ENCODE assay signal across 27 cellular contexts in genomic region chr2:28362991-28363521, GRCh38. TPM values are rescaled to one million over a fixed set of nuclear protein-coding genes. Genes with fewer than 3 reads are reported as not detected.
DNase-seq lines count a peak whose midpoint lies in the region; ATAC-seq, FAIRE-seq and TF ChIP-seq lines count a peak whose summit lies in the region.
"Had no signal": no experiment of that assay in that cellular context is flagged by ENCODE, and none has a peak within 500 bp of the region (broad histone marks: within the 10 kb centered on the region; RNA-seq: fewer than 3 reads in every experiment).

No MANE protein-coding gene starts in this region.

- no peak for TF ChIP-seq EP300 in K562 (IDR thresholded peaks at IDR 0.05; ENCODE audit: low read length)

- H3K4me1 Mint-ChIP-seq in stimulated activated memory B cell treated with anti-CD40 and anti-IgM and Interleukin-4, amounts not matched to agents 10 μg/mL and 1 μg/mL and 100 μg/mL, for 72 hours, result peaks cover 32% of the 10 kb centered on the region

- H3K4me3 ChIP-seq in cardiac muscle cell (no peak overlapping the region), heart left ventricle (no peak overlapping the region), K562 (no peak overlapping the region), mesendoderm (ENCODE audit: low read length) (no peak overlapping the region)
- H3K4me3 ChIP-seq: A549, HAP-1, psoas muscle, SJSA1, stomach, thyroid gland had no signal

- H2AFZ ChIP-seq in K562 (ENCODE audit: low read depth, low read length), result no peak overlapping the region

- H3K4me3 Mint-ChIP-seq in stimulated activated memory B cell treated with anti-CD40 and anti-IgM and Interleukin-4, amounts not matched to agents 10 μg/mL and 1 μg/mL and 100 μg/mL, for 72 hours, result no peak overlapping the region
- H3K4me3 Mint-ChIP-seq: activated CD8-positive, alpha-beta T cell treated with anti-CD3 and anti-CD28 coated beads for 36 hours; nephron progenitor cell had no signal

- H3K27ac ChIP-seq in cardiac muscle cell, result peak overlapping the region; percentile 35
- H3K27ac ChIP-seq in heart left ventricle, result no peak overlapping the region
- H3K27ac ChIP-seq in K562 (ENCODE audit: extremely low read depth, low read depth, low read length), result no peak overlapping the region
- no peak overlapping the region for H3K27ac ChIP-seq in mesendoderm (ENCODE audit: low read depth, low read length)
- H3K27ac ChIP-seq: KMS-11, psoas muscle, SJSA1, stomach, thyroid gland had no signal

- no peaks in the 10 kb centered on the region for H3K79me1 ChIP-seq in mesendoderm (ENCODE audit: low read length)

- H3K4me1 ChIP-seq in cardiac muscle cell (ENCODE audit: low read depth), result peaks cover 20% of the 10 kb centered on the region
- peaks cover 0 to 63% (median 10%) of the 10 kb centered on the region in 12 donors for H3K4me1 ChIP-seq in heart left ventricle
- H3K4me1 ChIP-seq in K562 (replicated peaks in 1 of 2; ENCODE audit: control insufficient read depth in 2 of 2, insufficient read depth in 2 of 2, low read length in 2 of 2), result peaks cover 66 to 78% of the 10 kb centered on the region in 2 experiments
- H3K4me1 ChIP-seq in mesendoderm (ENCODE audit: control insufficient read depth, low read depth, low read length), result peaks cover 6% of the 10 kb centered on the region
- H3K4me1 ChIP-seq: HAP-1, thyroid gland had no signal

- WGBS in heart left ventricle, 4 donors, result 86 to 88% (median 88%) methylated on average over 14 to 15 of the region's 15 CpGs
- 81% methylated on average over 14 of the region's 15 CpGs for WGBS in K562 (ENCODE audit: insufficient coverage, low coverage, missing lambda C conversion rate)
- WGBS in mesendoderm (ENCODE audit: extremely low coverage, insufficient coverage, low lambda C conversion rate), result no CpG with 5 or more reads among the region's 15 CpGs

- no peak for TF ChIP-seq RAD21 in K562 (CRISPR knock-in tag; conservative IDR thresholded peaks at IDR 0.05 in 1 of 2, IDR thresholded peaks at IDR 0.05 in 1 of 2)

- H2BK120ac ChIP-seq in mesendoderm (ENCODE audit: low read depth, low read length), result no peak overlapping the region

- no peak overlapping the region for H2BK5ac ChIP-seq in mesendoderm (ENCODE audit: low read length)

- in situ Hi-C loops in K562 (cut with MboI), result no loop called here

- H3K36me3 ChIP-seq in cardiac muscle cell, result no peaks in the 10 kb centered on the region
- no peaks in the 10 kb centered on the region for H3K36me3 ChIP-seq in heart left ventricle
- H3K36me3 ChIP-seq in K562 (ENCODE audit: control insufficient read depth, insufficient read depth, low read length), result no peaks in the 10 kb centered on the region
- H3K36me3 ChIP-seq in mesendoderm (ENCODE audit: control insufficient read depth, insufficient read depth, low read length), result no peaks in the 10 kb centered on the region
- H3K36me3 ChIP-seq: HAP-1, SJSA1, stomach, thyroid gland had no signal

- H3K4ac ChIP-seq in mesendoderm (ENCODE audit: low read depth, low read length), result no peak overlapping the region

- H3K9ac ChIP-seq in K562 (ENCODE audit: insufficient read depth in 1 of 2, low read depth in 2 of 2, low read length in 2 of 2) (peak overlapping the region in 1 of 2 experiments; percentile 11; a peak in 1 of 4 replicates), mesendoderm (ENCODE audit: low read length) (no peak overlapping the region)
- H3K9ac ChIP-seq: KMS-11 had no signal

- H3K56ac ChIP-seq in mesendoderm (ENCODE audit: low read length), result peak overlapping the region; percentile 62

- peak overlapping the region; percentile 84 for H3K27ac Mint-ChIP-seq in stimulated activated memory B cell treated with anti-CD40 and anti-IgM and Interleukin-4, amounts not matched to agents 10 μg/mL and 1 μg/mL and 100 μg/mL, for 72 hours
- H3K27ac Mint-ChIP-seq: activated CD8-positive, alpha-beta T cell treated with anti-CD3 and anti-CD28 coated beads for 36 hours; nephron progenitor cell; T-cell had no signal

- no peaks in the 10 kb centered on the region for H3K36me3 Mint-ChIP-seq in stimulated activated memory B cell treated with anti-CD40 and anti-IgM and Interleukin-4, amounts not matched to agents 10 μg/mL and 1 μg/mL and 100 μg/mL, for 72 hours
- H3K36me3 Mint-ChIP-seq: T-cell had no signal

- no peak overlapping the region for H2BK15ac ChIP-seq in mesendoderm (replicated peaks; ENCODE audit: low read depth)

- TF ChIP-seq POLR2A in heart left ventricle (IDR thresholded peaks at IDR 0.05) (no peak), K562 (conservative IDR thresholded peaks at IDR 0.05) (no peak)

- H3K9me3 Mint-ChIP-seq in stimulated activated memory B cell treated with anti-CD40 and anti-IgM and Interleukin-4, amounts not matched to agents 10 μg/mL and 1 μg/mL and 100 μg/mL, for 72 hours, result no peaks in the 10 kb centered on the region
- H3K9me3 Mint-ChIP-seq: activated CD8-positive, alpha-beta T cell treated with anti-CD3 and anti-CD28 coated beads for 36 hours; nephron progenitor cell; T-cell had no signal

- ATAC-seq in heart left ventricle, result no peak
- ATAC-seq in K562, result no peak
- no peak for ATAC-seq in stimulated activated memory B cell treated with anti-CD40 and anti-IgM and Interleukin-4, amounts not matched to agents 10 μg/mL and 1 μg/mL and 100 μg/mL, for 72 hours
- ATAC-seq in HG03196 (IDR thresholded peaks at IDR 0.05; ENCODE audit: unreplicated experiment), result no peak
- ATAC-seq: A549; activated CD8-positive, alpha-beta T cell treated with anti-CD3 and anti-CD28 coated beads for 36 hours; psoas muscle; T-cell had no signal

- intact Hi-C loops in heart left ventricle (cut with DNase I), result no loop called here
- intact Hi-C loops in K562 (cut with micrococcal nuclease), result no loop called here

- CTCF ChIA-PET in K562 (lab: Yijun Ruan, JAX; ENCODE audit: low intra/inter-chr PET ratio), result no interaction called here

- DNase-seq in cardiac muscle cell (ENCODE audit: low read depth in 1 of 2, low spot score in 1 of 2) (peak in 1 of 2 donors; percentile 49), heart left ventricle (no peak), K562 (ENCODE audit: extremely low read depth in 1 of 4, low spot score in 3 of 4) (no peak), mesendoderm (peak; percentile 65), GM10266 (ENCODE audit: extremely low spot score) (no peak), A172 (ENCODE audit: low spot score) (no peak)
- DNase-seq: activated CD4-positive, alpha-beta T cell treated with anti-CD3 and anti-CD28 coated beads for 1 hour; activated CD8-positive, alpha-beta T cell treated with anti-CD3 and anti-CD28 coated beads for 36 hours; caudate nucleus; dermis blood vessel endothelial cell; kidney; MM.1S; NCI-H1417 treated with DMSO at 0.1 percent for 48 hours; NCI-H2081; NCI-H82; nephron progenitor cell; stomach; T-cell; thyroid gland had no signal

- no peak overlapping the region for H4K8ac ChIP-seq in mesendoderm (ENCODE audit: low read depth, low read length)

- H3K27me3 ChIP-seq in cardiac muscle cell, result no peaks in the 10 kb centered on the region
- no peaks in the 10 kb centered on the region for H3K27me3 ChIP-seq in heart left ventricle
- no peaks in the 10 kb centered on the region for H3K27me3 ChIP-seq in K562 (ENCODE audit: control insufficient read depth in 2 of 2, insufficient read depth in 2 of 2, low read length in 2 of 2)
- H3K27me3 ChIP-seq in mesendoderm (ENCODE audit: insufficient read depth, low read length, poor library complexity), result no peaks in the 10 kb centered on the region
- H3K27me3 ChIP-seq: SJSA1, stomach, thyroid gland had no signal

- no peak for TF ChIP-seq CTCF in cardiac muscle cell (IDR thresholded peaks at IDR 0.05; ENCODE audit: low read depth, low read length)
- TF ChIP-seq CTCF in heart left ventricle (IDR thresholded peaks at IDR 0.05), result no peak
- TF ChIP-seq CTCF in K562 (IDR thresholded peaks at IDR 0.05 in 2 of 3, conservative IDR thresholded peaks at IDR 0.05 in 1 of 3; ENCODE audit: insufficient read depth in 2 of 3, low read depth in 1 of 3, low read length in 3 of 3), result no peak
- TF ChIP-seq CTCF in GM10266 (IDR thresholded peaks at IDR 0.05; ENCODE audit: control insufficient read depth, insufficient read depth, low read depth, missing control alignments), result no peak

- H3K4me2 ChIP-seq in K562 (ENCODE audit: insufficient read depth, low read length) (no peak overlapping the region), mesendoderm (ENCODE audit: low read length) (no peak overlapping the region)
- H3K4me2 ChIP-seq: A549, KMS-11 had no signal

- H3K79me2 ChIP-seq in K562 (ENCODE audit: control insufficient read depth, insufficient read depth, low read length), result no peaks in the 10 kb centered on the region
- H3K79me2 ChIP-seq in mesendoderm (ENCODE audit: control insufficient read depth, insufficient read depth, low read length), result no peaks in the 10 kb centered on the region

- peaks cover 6% of the 10 kb centered on the region for H3K9me1 ChIP-seq in K562 (ENCODE audit: control insufficient read depth, insufficient read depth, low read length)

- H3K23ac ChIP-seq in mesendoderm (ENCODE audit: low read length), result no peak overlapping the region

- no peak overlapping the region for H2AK5ac ChIP-seq in mesendoderm (ENCODE audit: low read length)

- POLR2A ChIA-PET in K562 (lab: Yijun Ruan, JAX), result interaction anchor here (1.0 kb wide), 1 partner anchor 26 kb away, joined by 3 read pairs; no protein-coding TSS in a partner anchor

- no TSS peak for BruUV-seq in K562 (replicated peaks; lab: Mats Ljungman, UMichigan)

- no peak for FAIRE-seq in K562 (lab: Jason Lieb, UNC)
- FAIRE-seq: A549, astrocyte, kidney had no signal

- no peaks in the 10 kb centered on the region for H3K9me3 ChIP-seq in cardiac muscle cell (ENCODE audit: low read depth)
- no peaks in the 10 kb centered on the region for H3K9me3 ChIP-seq in heart left ventricle
- H3K9me3 ChIP-seq in K562 (replicated peaks; ENCODE audit: control insufficient read depth, insufficient read depth, low read depth, low read length), result no peaks in the 10 kb centered on the region
- H3K9me3 ChIP-seq: A549, HAP-1, psoas muscle, SJSA1, stomach, thyroid gland had no signal

- H4K20me1 ChIP-seq in K562 (replicated peaks; ENCODE audit: control insufficient read depth, insufficient read depth, low read length), result no peaks in the 10 kb centered on the region

- no peak overlapping the region for H4K5ac ChIP-seq in mesendoderm (ENCODE audit: low read length)

- H3K27me3 Mint-ChIP-seq in stimulated activated memory B cell treated with anti-CD40 and anti-IgM and Interleukin-4, amounts not matched to agents 10 μg/mL and 1 μg/mL and 100 μg/mL, for 72 hours, result peaks cover 35% of the 10 kb centered on the region
- H3K27me3 Mint-ChIP-seq: activated CD8-positive, alpha-beta T cell treated with anti-CD3 and anti-CD28 coated beads for 36 hours; T-cell had no signal

- no peak overlapping the region for H3K18ac ChIP-seq in mesendoderm (ENCODE audit: low read length)

RNA-seq across cellular contexts. Expression of gene FOSL2, which starts 29.6 kb away (rescaled TPM):
- 2.9 and 3.5 TPM in 2 replicates for total RNA-seq in cardiac muscle cell
- 2.0 TPM in 2 replicates for polyA plus RNA-seq in cardiac muscle cell
- 100 to 1,000 TPM in 2 of 9 donors, 10 to 100 TPM in 7; 26.2 to 144 (median 50.2) TPM for total RNA-seq in heart left ventricle
- 10 to 100 TPM; 15.2 to 66.2 TPM for polyA plus RNA-seq in heart left ventricle
- 0.77 and 2.2 TPM in 2 replicates for total RNA-seq in K562 (2011; cell fraction: chromatin; rRNA removed; ENCODE audit: low replicate concordance)
- 1.4 and 1.5 TPM in 2 replicates for total RNA-seq in K562 (2011; cell fraction: nucleolus; rRNA removed)
- total RNA-seq in K562 (2011; cell fraction: nucleoplasm; rRNA removed), result 0.99 and 1.5 TPM in 2 replicates
- total RNA-seq in K562 (2014; rRNA removed), result 0.86 and 1.4 TPM in 2 replicates
- total RNA-seq in K562 (2014; rRNA removed; fragmentation: Illumina TruSeq; extraction: Trizol), result 0.45 and 0.51 TPM in 2 replicates
- 1.4 and 1.6 TPM in 2 replicates for total RNA-seq in K562 (2015; rRNA removed; fragmentation: Illumina TruSeq; extraction: Trizol)
- 2.9 and 3.1 TPM in 2 replicates for total RNA-seq in K562 (2021)
- polyA plus RNA-seq in K562 (2011; rRNA removed), result 0.31 and 0.57 TPM in 2 replicates
- polyA plus RNA-seq in K562 (2011; cell fraction: cytosol; rRNA removed), result 0.34 and 0.51 TPM in 2 replicates
- polyA plus RNA-seq in K562 (2011; cell fraction: nucleus; rRNA removed), result 0.77 and 1.00 TPM in 2 replicates
- 2.4 and 4.6 TPM in 2 replicates for polyA plus RNA-seq in K562 (2012)
- polyA plus RNA-seq in K562 (2014; fragmentation: Illumina TruSeq; extraction: Trizol), result 0.80 and 0.86 TPM in 2 replicates
- under 1 TPM; 0.04 to 0.07 TPM for polyA plus RNA-seq in K562 (2014; fragmentation: Nextera tagmentation; extraction: Ambion mirVana)
- 0.88 and 0.91 TPM in 2 replicates for polyA plus RNA-seq in K562 (2014; rRNA removed)
- 0.35 and 0.51 TPM in 2 replicates for polyA minus RNA-seq in K562 (2011; rRNA and poly(A)+ RNA removed)
- 0.76 and 1.3 TPM in 2 replicates for polyA minus RNA-seq in K562 (2011; cell fraction: cytosol; rRNA and poly(A)+ RNA removed)
- polyA minus RNA-seq in K562 (2011; cell fraction: nucleus; rRNA and poly(A)+ RNA removed), result 1.1 and 1.4 TPM in 2 replicates
- polyA plus RNA-seq in mesendoderm (2013, experiment 1 of 2), result 4.6 TPM
- polyA plus RNA-seq in mesendoderm (2013, experiment 2 of 2), result 4.9 TPM
- total RNA-seq in A172 (2014; rRNA removed; shearing (Covaris generic)), result 36.1 and 39.7 TPM in 2 replicates
